8 cellular contexts compared by ENCODE assay signal in genomic region chr7:140062528-140063299, GRCh38. TPM values are rescaled to one million over a fixed set of nuclear protein-coding genes. Genes with fewer than 3 reads are reported as not detected.
DNase-seq lines count a peak whose midpoint lies in the region; ATAC-seq, FAIRE-seq and TF ChIP-seq lines count a peak whose summit lies in the region.

PARP12 (minus strand) TSS chr7:140062951; CDS start chr7:140062847, 104 bp downstream.

- H3K4me1 ChIP-seq in HUES64 (ENCODE audit: insufficient read depth, low read length), result no peaks in the 10 kb centered on the region
- peaks cover 26% of the 10 kb centered on the region for H3K4me1 ChIP-seq in stomach smooth muscle (ENCODE audit: control insufficient read depth, insufficient read depth, low read length)

- H3K36me3 ChIP-seq in HUES64 (ENCODE audit: insufficient read depth, low read length) (no peaks in the 10 kb centered on the region), stomach smooth muscle (ENCODE audit: control insufficient read depth in 2 of 2, insufficient read depth in 2 of 2, low read length in 2 of 2) (no peaks in the 10 kb centered on the region)

- H3K9ac ChIP-seq in HUES64 (ENCODE audit: low read depth, low read length) (peak within 1 kb of the TSS; percentile 72), stomach smooth muscle (ENCODE audit: low read length in 2 of 2) (peak within 1 kb of the TSS; percentile 81 to 86)

- FAIRE-seq in RCC 7860 (lab: Jason Lieb, UNC), result no peak

- H3K27ac ChIP-seq in HUES64 (ENCODE audit: low read depth, low read length) (no peak within 1 kb of the TSS), stomach smooth muscle (ENCODE audit: low read length) (peak within 1 kb of the TSS; percentile 77)

- 1% methylated on average over 106 of the region's 106 CpGs for WGBS in HUES64

- peak; percentile 92 for DNase-seq in DMS 273 (lab: John Stamatoyannopoulos, UW; ENCODE audit: unreplicated experiment)
- peak; percentile 80 for DNase-seq in RCC 7860 (ENCODE audit: low spot score)
- DNase-seq in activated T-helper 9 cell treated with anti-CD3 and anti-CD28 coated beads, Interleukin-2, amount 50 U/mL, for 16 hours (ENCODE audit: low read depth), result peak; percentile 76
- peak; percentile 90 for DNase-seq in fibroblast of villous mesenchyme (ENCODE audit: low read depth)
- DNase-seq in neural crest cell (ENCODE audit: low read depth, low spot score), result peak; percentile 38

- H3K4me1 Mint-ChIP-seq in neural crest cell, result no peaks in the 10 kb centered on the region

- peak; percentile 92 for ATAC-seq in GM21447 (IDR thresholded peaks at IDR 0.05; ENCODE audit: unreplicated experiment)

- H3K4me3 Mint-ChIP-seq in neural crest cell, result peak within 1 kb of the TSS; percentile 75

- peaks cover 39% of the 10 kb centered on the region for H3K27me3 ChIP-seq in HUES64 (ENCODE audit: insufficient read depth, low read length)
- no peaks in the 10 kb centered on the region for H3K27me3 ChIP-seq in stomach smooth muscle (ENCODE audit: control insufficient read depth in 1 of 2, insufficient read depth in 2 of 2, low read length in 2 of 2)

- H3K9me3 ChIP-seq in HUES64 (ENCODE audit: insufficient read depth, low read depth, low read length) (peaks cover 9% of the 10 kb centered on the region; the same call in 1 of the 2 replicates), stomach smooth muscle (ENCODE audit: control insufficient read depth in 2 of 2, low read length in 2 of 2) (peaks cover 0 to 3% of the 10 kb centered on the region in 2 donors)

- H3K27ac Mint-ChIP-seq in neural crest cell (ENCODE audit: unreplicated experiment), result no peak within 1 kb of the TSS

- H3K9me3 Mint-ChIP-seq in neural crest cell, result peaks cover 12% of the 10 kb centered on the region

- peaks cover 54% of the 10 kb centered on the region for H3K27me3 Mint-ChIP-seq in neural crest cell (ENCODE audit: low read depth)

- TF ChIP-seq CTCF in fibroblast of villous mesenchyme (IDR thresholded peaks at IDR 0.05; ENCODE audit: insufficient read depth, low read depth, low read length) (no peak), neural crest cell (conservative IDR thresholded peaks at IDR 0.05) (no peak)

- H3K36me3 Mint-ChIP-seq in neural crest cell (ENCODE audit: low read depth), result peaks cover 21% of the 10 kb centered on the region

- peak within 1 kb of the TSS; percentile 73 for H3K4me3 ChIP-seq in HUES64 (ENCODE audit: low read length)
- H3K4me3 ChIP-seq in fibroblast of villous mesenchyme (ENCODE audit: low read depth, low read length), result peak within 1 kb of the TSS; percentile 74
- H3K4me3 ChIP-seq in stomach smooth muscle (ENCODE audit: low read length in 2 of 2), result peak within 1 kb of the TSS; percentile 85 to 86

RNA-seq across cellular contexts. Expression of gene PARP12, which starts in this region (rescaled TPM):
- polyA plus RNA-seq in HUES64 (2013, experiment 1 of 2), result 4.3 TPM
- 4.4 TPM for polyA plus RNA-seq in HUES64 (2013, experiment 2 of 2)
- 25.4 and 27.2 TPM in 2 replicates for total RNA-seq in fibroblast of villous mesenchyme
- 2.7 and 2.9 TPM in 2 replicates for total RNA-seq in neural crest cell

Comparison
In these comparisons a context has a peak if more than half of its experiments do, and no peak if none do; other contexts are left out.
1. DNase-seq: peak in every context shown above with its lines; median percentile 92 in DMS 273; 90 in fibroblast of villous mesenchyme; 80 in RCC 7860; 76 in activated T-helper 9 cell treated with anti-CD3 and anti-CD28 coated beads, Interleukin-2, amount 50 U/mL, for 16 hours; 38 in neural crest cell.